In the genomic region with DNA sequence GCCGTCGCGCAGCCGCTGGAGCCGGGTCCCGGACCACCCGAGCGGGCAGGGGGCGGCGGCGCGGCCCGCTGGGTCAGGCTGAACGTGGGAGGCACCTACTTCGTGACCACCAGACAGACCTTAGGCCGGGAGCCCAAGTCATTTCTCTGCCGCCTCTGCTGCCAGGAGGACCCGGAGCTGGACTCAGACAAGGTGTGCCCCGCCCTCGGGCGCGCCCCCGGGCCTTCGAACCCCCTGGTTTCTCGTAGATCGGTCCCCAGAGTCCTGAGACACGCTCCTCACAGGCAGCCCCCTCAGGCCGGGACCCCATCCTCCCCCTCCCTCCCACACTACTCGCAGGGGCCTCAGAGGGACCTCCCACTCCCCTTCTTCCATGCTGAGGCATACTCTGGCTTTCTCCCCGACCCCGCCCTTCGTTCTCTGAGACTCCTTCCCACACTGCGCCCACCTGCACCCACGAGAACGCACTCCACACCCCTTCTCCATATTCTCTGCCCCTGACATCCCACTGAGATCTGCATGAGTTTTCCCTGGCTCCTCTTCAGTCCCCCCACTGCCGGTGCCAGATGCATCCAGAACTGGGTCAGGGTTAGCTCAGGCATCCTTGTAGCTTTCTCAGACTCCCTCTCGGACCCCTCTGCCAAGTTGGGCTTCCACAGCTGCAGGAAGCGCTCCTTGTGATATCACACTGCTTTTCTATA, we compare ENCODE assay signal across 8 cellular contexts. TPM values are rescaled to one million over a fixed set of nuclear protein-coding genes. Genes with fewer than 3 reads are reported as not detected.
DNase-seq lines count a peak whose midpoint lies in the region; ATAC-seq and TF ChIP-seq lines count a peak whose summit lies in the region.

No MANE protein-coding gene starts in this region.

- TF ChIP-seq EP300 in esophagus muscularis mucosa (IDR thresholded peaks at IDR 0.05): no peak

- H3K27me3 ChIP-seq in esophagus muscularis mucosa: no peaks in the 10 kb centered on the region

- POLR2A ChIA-PET in activated CD8-positive, alpha-beta T cell treated with anti-CD3 and anti-CD28 coated beads for 36 hours (lab: Charles Lee): interaction anchor here (1.0 to 2.1 kb wide), 8 partner anchors 9 to 98 kb away, joined by 3 to 14 read pairs (median 4); a partner anchor contains a TSS

- peaks cover 40% of the 10 kb centered on the region for H3K4me1 Mint-ChIP-seq in activated CD8-positive, alpha-beta T cell treated with anti-CD3 and anti-CD28 coated beads for 36 hours (ENCODE audit: low read depth)
- H3K4me1 Mint-ChIP-seq in neural crest cell: peaks cover 41% of the 10 kb centered on the region

- peak overlapping the region; percentile 98 for H3K4me3 Mint-ChIP-seq in activated CD8-positive, alpha-beta T cell treated with anti-CD3 and anti-CD28 coated beads for 36 hours
- peak overlapping the region; percentile 98 for H3K4me3 Mint-ChIP-seq in neural crest cell

- peaks cover 16 to 53% (median 42%) of the 10 kb centered on the region in 4 donors for H3K4me1 ChIP-seq in esophagus muscularis mucosa

- no peak for TF ChIP-seq POLR2A in esophagus muscularis mucosa (IDR thresholded peaks at IDR 0.05; ENCODE audit: low read depth)

- ATAC-seq in HG03457 (IDR thresholded peaks at IDR 0.05; ENCODE audit: unreplicated experiment) (peak; percentile 15), HG02884 (IDR thresholded peaks at IDR 0.05; ENCODE audit: unreplicated experiment) (no peak)
- ATAC-seq in activated CD8-positive, alpha-beta T cell treated with anti-CD3 and anti-CD28 coated beads for 36 hours: no peak

- TF ChIP-seq CTCF in activated CD8-positive, alpha-beta T cell treated with anti-CD3 and anti-CD28 coated beads for 36 hours (IDR thresholded peaks at IDR 0.05): no peak
- TF ChIP-seq CTCF in esophagus muscularis mucosa (IDR thresholded peaks at IDR 0.05) (no peak), neural crest cell (conservative IDR thresholded peaks at IDR 0.05) (no peak)

- CTCF ChIA-PET in activated CD8-positive, alpha-beta T cell treated with anti-CD3 and anti-CD28 coated beads for 36 hours (lab: Charles Lee): interaction anchor here (1.3 to 2.0 kb wide), 2 partner anchors 12 to 67 kb away, joined by 5 to 10 read pairs; no protein-coding TSS in a partner anchor

- DNase-seq in activated effector memory CD4-positive, alpha-beta T cell treated with anti-CD3 and anti-CD28 coated beads, Interleukin-2, amount 50 U/mL, for 16 hours: peak; percentile 75
- no peak for DNase-seq in activated effector memory CD4-positive, alpha-beta T cell treated with Interleukin-2 at 50 U/mL for 16 hours
- peak; percentile 54 for DNase-seq in activated CD8-positive, alpha-beta T cell treated with anti-CD3 and anti-CD28 coated beads for 36 hours
- DNase-seq in esophagus muscularis mucosa (ENCODE audit: extremely low spot score) (no peak), neural crest cell (ENCODE audit: low read depth, low spot score) (no peak), NCI-H226 (no peak)

- intact Hi-C loops in activated CD8-positive, alpha-beta T cell treated with anti-CD3 and anti-CD28 coated beads for 36 hours (cut with micrococcal nuclease): no loop called here
- intact Hi-C loops in esophagus muscularis mucosa (cut with DNase I): no loop called here

- WGBS in esophagus muscularis mucosa: under 1% methylated on average over 18 of the region's 38 CpGs

- H3K9me3 Mint-ChIP-seq in activated CD8-positive, alpha-beta T cell treated with anti-CD3 and anti-CD28 coated beads for 36 hours: no peaks in the 10 kb centered on the region
- H3K9me3 Mint-ChIP-seq in neural crest cell: no peaks in the 10 kb centered on the region

- H3K36me3 ChIP-seq in esophagus muscularis mucosa: peaks cover under 1 to 30% (median 18%) of the 10 kb centered on the region in 4 donors

- peak overlapping the region; percentile 96 to 97 (median 97) for H3K27ac ChIP-seq in esophagus muscularis mucosa (replicated peaks in 1 of 4)

- peak overlapping the region; percentile 70 to 95 (median 90) for H3K4me3 ChIP-seq in esophagus muscularis mucosa

- peak overlapping the region; percentile 90 for H3K27ac Mint-ChIP-seq in activated CD8-positive, alpha-beta T cell treated with anti-CD3 and anti-CD28 coated beads for 36 hours
- peak overlapping the region; percentile 97 for H3K27ac Mint-ChIP-seq in neural crest cell (ENCODE audit: unreplicated experiment)

- H3K36me3 Mint-ChIP-seq in activated CD8-positive, alpha-beta T cell treated with anti-CD3 and anti-CD28 coated beads for 36 hours (ENCODE audit: low read depth): peaks cover 6% of the 10 kb centered on the region
- H3K36me3 Mint-ChIP-seq in neural crest cell (ENCODE audit: low read depth): peaks cover 2% of the 10 kb centered on the region

- no peaks in the 10 kb centered on the region for H3K9me3 ChIP-seq in esophagus muscularis mucosa

- no peaks in the 10 kb centered on the region for H3K27me3 Mint-ChIP-seq in activated CD8-positive, alpha-beta T cell treated with anti-CD3 and anti-CD28 coated beads for 36 hours
- no peaks in the 10 kb centered on the region for H3K27me3 Mint-ChIP-seq in neural crest cell (ENCODE audit: low read depth)

RNA-seq across cellular contexts. Expression of a gene that starts 0.5 kb away (rescaled TPM):
- total RNA-seq in activated CD8-positive, alpha-beta T cell treated with anti-CD3 and anti-CD28 coated beads for 36 hours: 10 to 100 TPM; 10.5 to 11.4 TPM
- 10 to 100 TPM; 20.3 to 37.7 (median 29.9) TPM for total RNA-seq in esophagus muscularis mucosa
- 35.2 and 37.8 TPM in 2 replicates for total RNA-seq in neural crest cell

RNA-seq across cellular contexts. Expression of a gene that starts 0.8 kb away (rescaled TPM):
- 100 to 1,000 TPM; 177 to 183 TPM for total RNA-seq in activated CD8-positive, alpha-beta T cell treated with anti-CD3 and anti-CD28 coated beads for 36 hours
- 100 to 1,000 TPM; 202 to 388 (median 256) TPM for total RNA-seq in esophagus muscularis mucosa
- total RNA-seq in neural crest cell: 198 and 208 TPM in 2 replicates

RNA-seq across cellular contexts. Expression of a gene that starts 35.1 kb away (rescaled TPM):
- 10 to 100 TPM; 53.6 to 62.4 TPM for total RNA-seq in activated CD8-positive, alpha-beta T cell treated with anti-CD3 and anti-CD28 coated beads for 36 hours
- total RNA-seq in esophagus muscularis mucosa (10 to 100 TPM; 34.9 to 47.8 (median 40.2) TPM), neural crest cell (35.3 and 37.6 TPM in 2 replicates)

RNA-seq across cellular contexts. Expression of a gene that starts 40.2 kb away (rescaled TPM):
- 1 to 10 TPM; 2.0 to 2.8 TPM for total RNA-seq in activated CD8-positive, alpha-beta T cell treated with anti-CD3 and anti-CD28 coated beads for 36 hours
- total RNA-seq in esophagus muscularis mucosa (1 to 10 TPM; 3.8 to 9.7 (median 7.6) TPM), neural crest cell (6.0 and 7.3 TPM in 2 replicates)

Comparison
In these comparisons a context has a peak if more than half of its experiments do, and no peak if none do; other contexts are left out.
1. DNase-seq: peak in activated effector memory CD4-positive, alpha-beta T cell treated with anti-CD3 and anti-CD28 coated beads, Interleukin-2, amount 50 U/mL, for 16 hours (single experiment) and activated CD8-positive, alpha-beta T cell treated with anti-CD3 and anti-CD28 coated beads for 36 hours (single experiment); none in activated effector memory CD4-positive, alpha-beta T cell treated with Interleukin-2 at 50 U/mL for 16 hours (single experiment), esophagus muscularis mucosa (single experiment), neural crest cell (single experiment) and NCI-H226 (single experiment).